In the genomic region with DNA sequence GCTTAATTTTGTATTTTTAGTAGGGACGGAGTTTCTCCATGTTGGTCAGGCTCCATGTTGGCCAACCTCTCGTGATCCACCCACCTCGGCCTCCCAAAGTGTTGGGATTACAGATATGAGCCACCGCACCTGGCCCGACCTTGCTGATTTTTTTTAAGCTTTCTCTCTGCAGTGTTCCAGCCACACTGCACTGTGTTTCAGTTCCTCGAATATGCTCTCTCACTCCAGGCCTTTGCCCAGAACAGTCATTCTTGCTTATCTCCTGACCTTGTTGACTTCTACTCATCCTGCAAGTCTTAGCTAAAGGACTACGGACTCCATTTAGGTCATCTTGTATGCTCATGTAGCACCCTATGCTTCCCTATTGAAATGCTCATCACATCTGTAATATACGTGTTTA, we compare ENCODE assay signal across 11 cellular contexts. TPM values are rescaled to one million over a fixed set of nuclear protein-coding genes. Genes with fewer than 3 reads are reported as not detected.
DNase-seq lines count a peak whose midpoint lies in the region; ATAC-seq, FAIRE-seq and TF ChIP-seq lines count a peak whose summit lies in the region.
"Had no signal": no experiment of that assay in that cellular context is flagged by ENCODE, and none has a peak within 500 bp of the region (broad histone marks: within the 10 kb centered on the region; RNA-seq: fewer than 3 reads in every experiment).

No MANE protein-coding gene starts in this region.

- intact Hi-C loops in MCF 10A (cut with micrococcal nuclease) (no loop called here), mammary epithelial cell (cut with micrococcal nuclease) (no loop called here), left lung (cut with DNase I) (no loop called here)

- H3K36me3 ChIP-seq in mammary epithelial cell (ENCODE audit: insufficient read depth, low read length), result peaks cover 11% of the 10 kb centered on the region
- H3K36me3 ChIP-seq in left lung, result peaks cover 0 to 26% of the 10 kb centered on the region in 2 donors
- H3K36me3 ChIP-seq: colonic mucosa had no signal

- H3K9me3 Mint-ChIP-seq in MCF 10A (ENCODE audit: unreplicated experiment), result no peaks in the 10 kb centered on the region
- H3K9me3 Mint-ChIP-seq in IgD-negative memory B cell, result no peaks in the 10 kb centered on the region
- H3K9me3 Mint-ChIP-seq in stimulated activated memory B cell treated with anti-CD40 and anti-IgM and Interleukin-4, amounts not matched to agents 10 μg/mL and 1 μg/mL and 100 μg/mL, for 72 hours, result no peaks in the 10 kb centered on the region

- H3K27me3 ChIP-seq in mammary epithelial cell (ENCODE audit: insufficient read depth, low read length), result no peaks in the 10 kb centered on the region
- no peaks in the 10 kb centered on the region for H3K27me3 ChIP-seq in left lung
- H3K27me3 ChIP-seq: colonic mucosa had no signal

- H3K79me2 ChIP-seq in mammary epithelial cell (ENCODE audit: insufficient read depth, low read length), result peaks cover 80% of the 10 kb centered on the region

- FAIRE-seq in frontal cortex (lab: Jason Lieb, UNC), result no peak
- FAIRE-seq: RCC 7860 had no signal

- peaks cover 29% of the 10 kb centered on the region for H3K4me1 Mint-ChIP-seq in MCF 10A (ENCODE audit: insufficient read depth, unreplicated experiment)
- H3K4me1 Mint-ChIP-seq in IgD-negative memory B cell, result peaks cover 43 to 51% (median 47%) of the 10 kb centered on the region in 3 donors
- peaks cover 56% of the 10 kb centered on the region for H3K4me1 Mint-ChIP-seq in stimulated activated memory B cell treated with anti-CD40 and anti-IgM and Interleukin-4, amounts not matched to agents 10 μg/mL and 1 μg/mL and 100 μg/mL, for 72 hours

- H3K9me3 ChIP-seq in mammary epithelial cell (replicated peaks; ENCODE audit: insufficient read depth, low read length) (no peaks in the 10 kb centered on the region), left lung (no peaks in the 10 kb centered on the region)
- H3K9me3 ChIP-seq: colonic mucosa had no signal

- TF ChIP-seq CTCF in MCF 10A (IDR thresholded peaks at IDR 0.05; ENCODE audit: unreplicated experiment), result no peak
- no peak for TF ChIP-seq CTCF in mammary epithelial cell (conservative IDR thresholded peaks at IDR 0.05 in 1 of 2, IDR thresholded peaks at IDR 0.05 in 1 of 2; ENCODE audit: extremely low read depth in 1 of 2, insufficient read depth in 1 of 2, low read depth in 1 of 2, low read length in 2 of 2)
- TF ChIP-seq CTCF in left lung (IDR thresholded peaks at IDR 0.05), result no peak

- 95% methylated on average over 6 of the region's 8 CpGs for WGBS in mammary epithelial cell (ENCODE audit: low coverage, missing lambda C conversion rate)

- CTCF ChIA-PET in MCF 10A (lab: Yijun Ruan, JAX) (interaction anchor here (0.6 to 1.6 kb wide), 4 partner anchors 9 to 1307 kb away, joined by 3 to 7 read pairs (median 3); no protein-coding TSS in a partner anchor), mammary epithelial cell (lab: Charles Lee; ENCODE audit: low non-redundant PET) (interaction anchor here (0.7 kb wide), 1 partner anchor 78 kb away, joined by 3 read pairs; no protein-coding TSS in a partner anchor)

- H3K36me3 Mint-ChIP-seq in MCF 10A (ENCODE audit: insufficient read depth, unreplicated experiment), result peaks cover 41% of the 10 kb centered on the region
- peaks cover 3% of the 10 kb centered on the region for H3K36me3 Mint-ChIP-seq in IgD-negative memory B cell
- H3K36me3 Mint-ChIP-seq in stimulated activated memory B cell treated with anti-CD40 and anti-IgM and Interleukin-4, amounts not matched to agents 10 μg/mL and 1 μg/mL and 100 μg/mL, for 72 hours, result peaks cover 43% of the 10 kb centered on the region

- H3K27me3 Mint-ChIP-seq in MCF 10A (ENCODE audit: insufficient read depth, unreplicated experiment) (no peaks in the 10 kb centered on the region), IgD-negative memory B cell (no peaks in the 10 kb centered on the region)
- no peaks in the 10 kb centered on the region for H3K27me3 Mint-ChIP-seq in stimulated activated memory B cell treated with anti-CD40 and anti-IgM and Interleukin-4, amounts not matched to agents 10 μg/mL and 1 μg/mL and 100 μg/mL, for 72 hours

- ATAC-seq in HG02610 (IDR thresholded peaks at IDR 0.05; ENCODE audit: unreplicated experiment) (peak; percentile 53), left lung (no peak)
- ATAC-seq in stimulated activated memory B cell treated with anti-CD40 and anti-IgM and Interleukin-4, amounts not matched to agents 10 μg/mL and 1 μg/mL and 100 μg/mL, for 72 hours, result peak; percentile 67

- peak overlapping the region; percentile 12 for H3K27ac Mint-ChIP-seq in MCF 10A (ENCODE audit: low read depth, unreplicated experiment)
- peak overlapping the region in 2 of 3 donors; percentile 3 to 55 for H3K27ac Mint-ChIP-seq in IgD-negative memory B cell
- peak overlapping the region; percentile 48 for H3K27ac Mint-ChIP-seq in stimulated activated memory B cell treated with anti-CD40 and anti-IgM and Interleukin-4, amounts not matched to agents 10 μg/mL and 1 μg/mL and 100 μg/mL, for 72 hours

- in situ Hi-C loops in mammary epithelial cell (cut with MboI; ENCODE audit: low sequenced_read_pairs in 2 of 2), result no loop called here

- POLR2A ChIA-PET in MCF 10A (lab: Yijun Ruan, JAX), result no interaction called here

- H3K4me2 ChIP-seq in mammary epithelial cell (ENCODE audit: insufficient read depth, low read depth, low read length), result no peak overlapping the region

- H3K4me3 ChIP-seq in mammary epithelial cell (replicated peaks in 1 of 3; ENCODE audit: insufficient read depth in 1 of 3, low read depth in 2 of 3, low read length in 3 of 3), result no peak overlapping the region
- H3K4me3 ChIP-seq in left lung, result no peak overlapping the region
- H3K4me3 ChIP-seq: colonic mucosa had no signal

- H2AFZ ChIP-seq in mammary epithelial cell (ENCODE audit: low read depth, low read length), result no peak overlapping the region

- no TSS peak for BruUV-seq in MCF 10A (replicated peaks; lab: Mats Ljungman, UMichigan)
- no TSS peak for BruUV-seq in mammary epithelial cell (replicated peaks; lab: Mats Ljungman, UMichigan)

- no peaks in the 10 kb centered on the region for H4K20me1 ChIP-seq in mammary epithelial cell (ENCODE audit: insufficient read depth, low read length)

- peaks cover 15% of the 10 kb centered on the region for H3K4me1 ChIP-seq in mammary epithelial cell (ENCODE audit: insufficient read depth, low read length)
- peaks cover 19 to 62% of the 10 kb centered on the region in 2 donors for H3K4me1 ChIP-seq in left lung

- DNase-seq in MCF 10A (ENCODE audit: unreplicated experiment) (no peak), mammary epithelial cell (no peak), left lung (no peak), frontal cortex (ENCODE audit: low spot score in 2 of 2) (no peak), NOMO-1 treated with dmso at 0.1 percent for 144 hours (lab: John Stamatoyannopoulos, UW; ENCODE audit: unreplicated experiment) (no peak)
- DNase-seq: colonic mucosa, nucleus accumbens had no signal

- no peak overlapping the region for H3K9ac ChIP-seq in mammary epithelial cell (ENCODE audit: insufficient read depth, low read length)

- H3K4me3 Mint-ChIP-seq in MCF 10A (ENCODE audit: unreplicated experiment), result no peak overlapping the region
- peak overlapping the region; percentile 22 to 88 (median 66) for H3K4me3 Mint-ChIP-seq in IgD-negative memory B cell
- H3K4me3 Mint-ChIP-seq in stimulated activated memory B cell treated with anti-CD40 and anti-IgM and Interleukin-4, amounts not matched to agents 10 μg/mL and 1 μg/mL and 100 μg/mL, for 72 hours, result peak overlapping the region; percentile 5

- H3K27ac ChIP-seq in mammary epithelial cell (ENCODE audit: insufficient read depth, low read depth, low read length) (no peak overlapping the region), left lung (no peak overlapping the region)
- H3K27ac ChIP-seq: colonic mucosa had no signal

- dilution Hi-C loops in mammary epithelial cell (cut with HindIII; ENCODE audit: low sequenced_read_pairs), result no loop called here

RNA-seq across cellular contexts. Expression of a gene that starts 3.3 kb away (rescaled TPM):
- total RNA-seq in MCF 10A (2022) (20.7 and 21.9 TPM in 2 replicates), mammary epithelial cell (10 to 100 TPM; 29.9 to 35.2 TPM), left lung (10 to 100 TPM; 30.7 to 39.3 TPM), frontal cortex (72.2 TPM)
- polyA plus RNA-seq in mammary epithelial cell (15.8 TPM), IgD-negative memory B cell (18.6 TPM)
- polyA minus RNA-seq in mammary epithelial cell, result 24.6 TPM
